In the genomic region with DNA sequence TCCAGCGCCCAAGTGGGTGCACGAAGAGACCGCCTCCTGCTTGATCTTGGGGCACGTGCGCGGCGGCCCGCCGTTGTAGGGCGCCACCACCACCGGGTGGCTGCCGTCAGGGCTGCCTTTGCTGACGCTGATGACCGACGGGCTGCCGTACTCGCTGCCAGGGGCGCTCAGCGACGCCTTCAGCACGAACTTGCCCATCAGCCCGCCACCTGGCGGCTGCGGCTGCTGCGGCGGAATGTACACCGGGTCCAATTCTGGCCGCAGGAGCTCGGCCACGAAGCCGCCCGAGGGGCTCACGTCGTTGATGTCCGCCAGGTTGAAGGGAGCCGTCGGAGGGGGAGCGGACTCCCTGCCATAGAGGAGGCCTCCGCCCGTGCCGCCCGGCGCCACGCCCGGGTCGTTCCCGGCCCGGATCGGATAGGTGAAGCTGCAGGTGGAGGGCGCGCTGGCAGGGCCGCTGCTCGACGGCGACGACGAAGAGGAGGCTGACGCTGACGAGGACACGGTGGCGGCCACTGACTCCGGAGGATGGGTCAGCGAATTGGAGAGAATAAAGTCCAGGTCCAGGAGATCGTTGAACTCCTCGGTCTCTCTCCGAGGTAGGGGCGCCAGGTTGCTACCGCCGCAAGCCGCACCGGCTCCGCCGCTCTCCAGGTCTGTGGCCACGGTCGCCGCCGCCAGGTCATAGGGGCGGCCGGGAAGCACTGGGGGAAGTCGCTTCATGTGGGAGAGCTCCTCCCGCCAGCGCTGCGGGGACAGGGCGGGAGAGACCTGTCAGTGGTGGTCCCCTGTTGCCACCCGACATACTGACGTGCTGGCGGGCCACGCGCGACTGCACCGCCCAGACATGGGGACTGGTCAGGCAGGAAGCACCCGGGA, we compare ENCODE assay signal across 1 cellular context.
TF ChIP-seq lines count a peak whose summit lies in the region.

No MANE protein-coding gene starts in this region.

TF ChIP-seq in K562, 482 proteins besides CTCF, POLR2A, EP300 and RAD21 (continued from another document):
- TF ChIP-seq, protein P1, sequence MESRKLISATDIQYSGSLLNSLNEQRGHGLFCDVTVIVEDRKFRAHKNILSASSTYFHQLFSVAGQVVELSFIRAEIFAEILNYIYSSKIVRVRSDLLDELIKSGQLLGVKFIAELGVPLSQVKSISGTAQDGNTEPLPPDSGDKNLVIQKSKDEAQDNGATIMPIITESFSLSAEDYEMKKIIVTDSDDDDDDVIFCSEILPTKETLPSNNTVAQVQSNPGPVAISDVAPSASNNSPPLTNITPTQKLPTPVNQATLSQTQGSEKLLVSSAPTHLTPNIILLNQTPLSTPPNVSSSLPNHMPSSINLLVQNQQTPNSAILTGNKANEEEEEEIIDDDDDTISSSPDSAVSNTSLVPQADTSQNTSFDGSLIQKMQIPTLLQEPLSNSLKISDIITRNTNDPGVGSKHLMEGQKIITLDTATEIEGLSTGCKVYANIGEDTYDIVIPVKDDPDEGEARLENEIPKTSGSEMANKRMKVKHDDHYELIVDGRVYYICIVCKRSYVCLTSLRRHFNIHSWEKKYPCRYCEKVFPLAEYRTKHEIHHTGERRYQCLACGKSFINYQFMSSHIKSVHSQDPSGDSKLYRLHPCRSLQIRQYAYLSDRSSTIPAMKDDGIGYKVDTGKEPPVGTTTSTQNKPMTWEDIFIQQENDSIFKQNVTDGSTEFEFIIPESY (CRISPR knock-in tag; IDR thresholded peaks at IDR 0.05) = peak; percentile 74; the same call in 1 of the 2 replicates
- TF ChIP-seq NFXL1 (CRISPR knock-in tag; IDR thresholded peaks at IDR 0.05) (no peak), CBX2 (IDR thresholded peaks at IDR 0.05; ENCODE audit: insufficient read depth, low read length, poor library complexity, severe bottlenecking) (no peak), PRMT5 (CRISPR knock-in tag; IDR thresholded peaks at IDR 0.05) (no peak), XRCC4 (IDR thresholded peaks at IDR 0.05; ENCODE audit: extremely low read depth, insufficient read depth, insufficient read length) (no peak), RFX7 (CRISPR knock-in tag; IDR thresholded peaks at IDR 0.05) (no peak), ZNF586 (CRISPR knock-in tag; conservative IDR thresholded peaks at IDR 0.05) (no peak), RBFOX2 (IDR thresholded peaks at IDR 0.05; ENCODE audit: low read depth, low read length) (peak; percentile 2; the same call in 1 of the 2 replicates)
- TF ChIP-seq, protein P2, sequence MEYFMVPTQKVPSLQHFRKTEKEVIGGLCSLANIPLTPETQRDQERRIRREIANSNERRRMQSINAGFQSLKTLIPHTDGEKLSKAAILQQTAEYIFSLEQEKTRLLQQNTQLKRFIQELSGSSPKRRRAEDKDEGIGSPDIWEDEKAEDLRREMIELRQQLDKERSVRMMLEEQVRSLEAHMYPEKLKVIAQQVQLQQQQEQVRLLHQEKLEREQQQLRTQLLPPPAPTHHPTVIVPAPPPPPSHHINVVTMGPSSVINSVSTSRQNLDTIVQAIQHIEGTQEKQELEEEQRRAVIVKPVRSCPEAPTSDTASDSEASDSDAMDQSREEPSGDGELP (CRISPR knock-in tag; IDR thresholded peaks at IDR 0.05; ENCODE audit: borderline replicate concordance) = no peak
- TF ChIP-seq, protein P3, sequence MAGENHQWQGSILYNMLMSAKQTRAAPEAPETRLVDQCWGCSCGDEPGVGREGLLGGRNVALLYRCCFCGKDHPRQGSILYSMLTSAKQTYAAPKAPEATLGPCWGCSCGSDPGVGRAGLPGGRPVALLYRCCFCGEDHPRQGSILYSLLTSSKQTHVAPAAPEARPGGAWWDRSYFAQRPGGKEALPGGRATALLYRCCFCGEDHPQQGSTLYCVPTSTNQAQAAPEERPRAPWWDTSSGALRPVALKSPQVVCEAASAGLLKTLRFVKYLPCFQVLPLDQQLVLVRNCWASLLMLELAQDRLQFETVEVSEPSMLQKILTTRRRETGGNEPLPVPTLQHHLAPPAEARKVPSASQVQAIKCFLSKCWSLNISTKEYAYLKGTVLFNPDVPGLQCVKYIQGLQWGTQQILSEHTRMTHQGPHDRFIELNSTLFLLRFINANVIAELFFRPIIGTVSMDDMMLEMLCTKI (IDR thresholded peaks at IDR 0.05; ENCODE audit: partially characterized antibody) = no peak
